In the genomic region with DNA sequence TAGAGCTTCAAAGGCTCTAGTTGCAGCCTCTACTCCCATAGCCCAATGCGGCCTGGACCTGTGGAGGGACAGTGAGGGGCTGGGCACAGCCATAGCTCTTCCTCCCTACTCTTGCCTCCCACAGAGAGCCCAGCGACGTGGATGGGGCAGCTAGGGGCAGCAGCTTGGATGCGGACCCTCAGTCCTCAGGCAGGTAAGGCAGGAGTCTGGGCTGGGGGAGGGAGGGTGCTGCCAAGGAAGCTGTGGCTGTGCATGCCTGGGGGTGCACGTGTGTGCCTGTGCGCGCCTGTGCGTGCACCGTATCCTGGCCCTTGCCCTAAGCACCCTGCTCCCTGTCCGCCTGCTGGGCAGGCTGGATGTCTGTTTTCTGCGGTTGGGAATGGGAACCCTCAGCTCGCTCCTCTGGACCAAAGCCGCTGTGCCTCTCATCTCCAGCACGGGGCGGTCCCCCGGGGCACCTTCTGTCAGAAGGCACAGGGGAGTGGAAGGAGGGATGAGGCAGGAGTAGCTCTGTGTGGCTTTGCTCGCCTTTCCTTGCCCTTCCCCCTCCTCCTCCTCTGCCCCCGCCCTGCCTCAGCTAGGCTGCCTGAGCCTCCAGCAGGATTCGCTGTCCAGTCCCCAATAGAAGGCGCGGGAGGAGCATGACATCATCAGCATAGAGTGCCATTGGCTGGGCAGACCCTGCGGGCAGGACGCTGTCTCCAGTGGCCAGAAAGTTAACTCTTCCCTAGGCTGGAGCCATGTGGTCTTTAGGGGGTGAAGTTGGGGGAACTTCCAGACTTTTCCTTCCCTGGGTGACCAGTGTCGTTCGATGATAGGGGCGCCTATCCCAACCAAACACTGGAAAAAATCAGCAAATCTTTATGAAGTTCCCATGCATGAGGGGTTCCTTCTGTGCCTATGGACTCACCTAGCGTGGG, we compare ENCODE assay signal across 1 cellular context.
TF ChIP-seq lines count a peak whose summit lies in the region.

No MANE protein-coding gene starts in this region.

TF ChIP-seq in WTC11, 78 proteins besides CTCF, POLR2A, EP300 and RAD21 (continued from another document):
- TF ChIP-seq, protein P1, sequence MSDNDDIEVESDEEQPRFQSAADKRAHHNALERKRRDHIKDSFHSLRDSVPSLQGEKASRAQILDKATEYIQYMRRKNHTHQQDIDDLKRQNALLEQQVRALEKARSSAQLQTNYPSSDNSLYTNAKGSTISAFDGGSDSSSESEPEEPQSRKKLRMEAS (CRISPR knock-in tag; IDR thresholded peaks at IDR 0.05) = peak; percentile 90
- TF ChIP-seq FOXK1 (CRISPR knock-in tag; IDR thresholded peaks at IDR 0.05) (peak; percentile 18; the same call in 1 of the 2 replicates), ZNF281 (CRISPR knock-in tag; IDR thresholded peaks at IDR 0.05) (peak; percentile 93), SMAD3 (CRISPR knock-in tag; IDR thresholded peaks at IDR 0.05; ENCODE audit: borderline replicate concordance) (no peak), FOXP1 (CRISPR knock-in tag; IDR thresholded peaks at IDR 0.05; ENCODE audit: borderline replicate concordance) (0 out of 2 replicates have a peak, but pooled peaks have one; percentile 51), NFYB (CRISPR knock-in tag; conservative IDR thresholded peaks at IDR 0.05; ENCODE audit: low read depth) (peak; percentile 86), USF2 (CRISPR knock-in tag; IDR thresholded peaks at IDR 0.05) (peak; percentile 32; the same call in 1 of the 2 replicates), NFE2L1 (CRISPR knock-in tag; IDR thresholded peaks at IDR 0.05) (peak; percentile 64; the same call in 1 of the 2 replicates), ZNF121 (CRISPR knock-in tag; IDR thresholded peaks at IDR 0.05) (0 out of 2 replicates have a peak, but pooled peaks have one; percentile 24), MYBL2 (CRISPR knock-in tag; IDR thresholded peaks at IDR 0.05) (peak; percentile 78)
- TF ChIP-seq, protein P2, sequence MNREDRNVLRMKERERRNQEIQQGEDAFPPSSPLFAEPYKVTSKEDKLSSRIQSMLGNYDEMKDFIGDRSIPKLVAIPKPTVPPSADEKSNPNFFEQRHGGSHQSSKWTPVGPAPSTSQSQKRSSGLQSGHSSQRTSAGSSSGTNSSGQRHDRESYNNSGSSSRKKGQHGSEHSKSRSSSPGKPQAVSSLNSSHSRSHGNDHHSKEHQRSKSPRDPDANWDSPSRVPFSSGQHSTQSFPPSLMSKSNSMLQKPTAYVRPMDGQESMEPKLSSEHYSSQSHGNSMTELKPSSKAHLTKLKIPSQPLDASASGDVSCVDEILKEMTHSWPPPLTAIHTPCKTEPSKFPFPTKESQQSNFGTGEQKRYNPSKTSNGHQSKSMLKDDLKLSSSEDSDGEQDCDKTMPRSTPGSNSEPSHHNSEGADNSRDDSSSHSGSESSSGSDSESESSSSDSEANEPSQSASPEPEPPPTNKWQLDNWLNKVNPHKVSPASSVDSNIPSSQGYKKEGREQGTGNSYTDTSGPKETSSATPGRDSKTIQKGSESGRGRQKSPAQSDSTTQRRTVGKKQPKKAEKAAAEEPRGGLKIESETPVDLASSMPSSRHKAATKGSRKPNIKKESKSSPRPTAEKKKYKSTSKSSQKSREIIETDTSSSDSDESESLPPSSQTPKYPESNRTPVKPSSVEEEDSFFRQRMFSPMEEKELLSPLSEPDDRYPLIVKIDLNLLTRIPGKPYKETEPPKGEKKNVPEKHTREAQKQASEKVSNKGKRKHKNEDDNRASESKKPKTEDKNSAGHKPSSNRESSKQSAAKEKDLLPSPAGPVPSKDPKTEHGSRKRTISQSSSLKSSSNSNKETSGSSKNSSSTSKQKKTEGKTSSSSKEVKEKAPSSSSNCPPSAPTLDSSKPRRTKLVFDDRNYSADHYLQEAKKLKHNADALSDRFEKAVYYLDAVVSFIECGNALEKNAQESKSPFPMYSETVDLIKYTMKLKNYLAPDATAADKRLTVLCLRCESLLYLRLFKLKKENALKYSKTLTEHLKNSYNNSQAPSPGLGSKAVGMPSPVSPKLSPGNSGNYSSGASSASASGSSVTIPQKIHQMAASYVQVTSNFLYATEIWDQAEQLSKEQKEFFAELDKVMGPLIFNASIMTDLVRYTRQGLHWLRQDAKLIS (CRISPR knock-in tag; IDR thresholded peaks at IDR 0.05; ENCODE audit: borderline replicate concordance) = no peak
- TF ChIP-seq, protein P3, sequence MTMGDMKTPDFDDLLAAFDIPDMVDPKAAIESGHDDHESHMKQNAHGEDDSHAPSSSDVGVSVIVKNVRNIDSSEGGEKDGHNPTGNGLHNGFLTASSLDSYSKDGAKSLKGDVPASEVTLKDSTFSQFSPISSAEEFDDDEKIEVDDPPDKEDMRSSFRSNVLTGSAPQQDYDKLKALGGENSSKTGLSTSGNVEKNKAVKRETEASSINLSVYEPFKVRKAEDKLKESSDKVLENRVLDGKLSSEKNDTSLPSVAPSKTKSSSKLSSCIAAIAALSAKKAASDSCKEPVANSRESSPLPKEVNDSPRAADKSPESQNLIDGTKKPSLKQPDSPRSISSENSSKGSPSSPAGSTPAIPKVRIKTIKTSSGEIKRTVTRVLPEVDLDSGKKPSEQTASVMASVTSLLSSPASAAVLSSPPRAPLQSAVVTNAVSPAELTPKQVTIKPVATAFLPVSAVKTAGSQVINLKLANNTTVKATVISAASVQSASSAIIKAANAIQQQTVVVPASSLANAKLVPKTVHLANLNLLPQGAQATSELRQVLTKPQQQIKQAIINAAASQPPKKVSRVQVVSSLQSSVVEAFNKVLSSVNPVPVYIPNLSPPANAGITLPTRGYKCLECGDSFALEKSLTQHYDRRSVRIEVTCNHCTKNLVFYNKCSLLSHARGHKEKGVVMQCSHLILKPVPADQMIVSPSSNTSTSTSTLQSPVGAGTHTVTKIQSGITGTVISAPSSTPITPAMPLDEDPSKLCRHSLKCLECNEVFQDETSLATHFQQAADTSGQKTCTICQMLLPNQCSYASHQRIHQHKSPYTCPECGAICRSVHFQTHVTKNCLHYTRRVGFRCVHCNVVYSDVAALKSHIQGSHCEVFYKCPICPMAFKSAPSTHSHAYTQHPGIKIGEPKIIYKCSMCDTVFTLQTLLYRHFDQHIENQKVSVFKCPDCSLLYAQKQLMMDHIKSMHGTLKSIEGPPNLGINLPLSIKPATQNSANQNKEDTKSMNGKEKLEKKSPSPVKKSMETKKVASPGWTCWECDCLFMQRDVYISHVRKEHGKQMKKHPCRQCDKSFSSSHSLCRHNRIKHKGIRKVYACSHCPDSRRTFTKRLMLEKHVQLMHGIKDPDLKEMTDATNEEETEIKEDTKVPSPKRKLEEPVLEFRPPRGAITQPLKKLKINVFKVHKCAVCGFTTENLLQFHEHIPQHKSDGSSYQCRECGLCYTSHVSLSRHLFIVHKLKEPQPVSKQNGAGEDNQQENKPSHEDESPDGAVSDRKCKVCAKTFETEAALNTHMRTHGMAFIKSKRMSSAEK (CRISPR knock-in tag; IDR thresholded peaks at IDR 0.05; ENCODE audit: borderline replicate concordance) = no peak
- TF ChIP-seq, protein P4, sequence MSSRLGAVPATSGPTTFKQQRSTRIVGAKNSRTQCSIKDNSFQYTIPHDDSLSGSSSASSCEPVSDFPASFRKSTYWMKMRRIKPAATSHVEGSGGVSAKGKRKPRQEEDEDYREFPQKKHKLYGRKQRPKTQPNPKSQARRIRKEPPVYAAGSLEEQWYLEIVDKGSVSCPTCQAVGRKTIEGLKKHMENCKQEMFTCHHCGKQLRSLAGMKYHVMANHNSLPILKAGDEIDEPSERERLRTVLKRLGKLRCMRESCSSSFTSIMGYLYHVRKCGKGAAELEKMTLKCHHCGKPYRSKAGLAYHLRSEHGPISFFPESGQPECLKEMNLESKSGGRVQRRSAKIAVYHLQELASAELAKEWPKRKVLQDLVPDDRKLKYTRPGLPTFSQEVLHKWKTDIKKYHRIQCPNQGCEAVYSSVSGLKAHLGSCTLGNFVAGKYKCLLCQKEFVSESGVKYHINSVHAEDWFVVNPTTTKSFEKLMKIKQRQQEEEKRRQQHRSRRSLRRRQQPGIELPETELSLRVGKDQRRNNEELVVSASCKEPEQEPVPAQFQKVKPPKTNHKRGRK (CRISPR knock-in tag; IDR thresholded peaks at IDR 0.05; ENCODE audit: borderline replicate concordance) = no peak
- TF ChIP-seq, protein P5, sequence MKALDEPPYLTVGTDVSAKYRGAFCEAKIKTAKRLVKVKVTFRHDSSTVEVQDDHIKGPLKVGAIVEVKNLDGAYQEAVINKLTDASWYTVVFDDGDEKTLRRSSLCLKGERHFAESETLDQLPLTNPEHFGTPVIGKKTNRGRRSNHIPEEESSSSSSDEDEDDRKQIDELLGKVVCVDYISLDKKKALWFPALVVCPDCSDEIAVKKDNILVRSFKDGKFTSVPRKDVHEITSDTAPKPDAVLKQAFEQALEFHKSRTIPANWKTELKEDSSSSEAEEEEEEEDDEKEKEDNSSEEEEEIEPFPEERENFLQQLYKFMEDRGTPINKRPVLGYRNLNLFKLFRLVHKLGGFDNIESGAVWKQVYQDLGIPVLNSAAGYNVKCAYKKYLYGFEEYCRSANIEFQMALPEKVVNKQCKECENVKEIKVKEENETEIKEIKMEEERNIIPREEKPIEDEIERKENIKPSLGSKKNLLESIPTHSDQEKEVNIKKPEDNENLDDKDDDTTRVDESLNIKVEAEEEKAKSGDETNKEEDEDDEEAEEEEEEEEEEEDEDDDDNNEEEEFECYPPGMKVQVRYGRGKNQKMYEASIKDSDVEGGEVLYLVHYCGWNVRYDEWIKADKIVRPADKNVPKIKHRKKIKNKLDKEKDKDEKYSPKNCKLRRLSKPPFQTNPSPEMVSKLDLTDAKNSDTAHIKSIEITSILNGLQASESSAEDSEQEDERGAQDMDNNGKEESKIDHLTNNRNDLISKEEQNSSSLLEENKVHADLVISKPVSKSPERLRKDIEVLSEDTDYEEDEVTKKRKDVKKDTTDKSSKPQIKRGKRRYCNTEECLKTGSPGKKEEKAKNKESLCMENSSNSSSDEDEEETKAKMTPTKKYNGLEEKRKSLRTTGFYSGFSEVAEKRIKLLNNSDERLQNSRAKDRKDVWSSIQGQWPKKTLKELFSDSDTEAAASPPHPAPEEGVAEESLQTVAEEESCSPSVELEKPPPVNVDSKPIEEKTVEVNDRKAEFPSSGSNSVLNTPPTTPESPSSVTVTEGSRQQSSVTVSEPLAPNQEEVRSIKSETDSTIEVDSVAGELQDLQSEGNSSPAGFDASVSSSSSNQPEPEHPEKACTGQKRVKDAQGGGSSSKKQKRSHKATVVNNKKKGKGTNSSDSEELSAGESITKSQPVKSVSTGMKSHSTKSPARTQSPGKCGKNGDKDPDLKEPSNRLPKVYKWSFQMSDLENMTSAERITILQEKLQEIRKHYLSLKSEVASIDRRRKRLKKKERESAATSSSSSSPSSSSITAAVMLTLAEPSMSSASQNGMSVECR (CRISPR knock-in tag; IDR thresholded peaks at IDR 0.05; ENCODE audit: borderline replicate concordance) = peak; percentile 66; the same call in 1 of the 2 replicates
